In the genomic region with DNA sequence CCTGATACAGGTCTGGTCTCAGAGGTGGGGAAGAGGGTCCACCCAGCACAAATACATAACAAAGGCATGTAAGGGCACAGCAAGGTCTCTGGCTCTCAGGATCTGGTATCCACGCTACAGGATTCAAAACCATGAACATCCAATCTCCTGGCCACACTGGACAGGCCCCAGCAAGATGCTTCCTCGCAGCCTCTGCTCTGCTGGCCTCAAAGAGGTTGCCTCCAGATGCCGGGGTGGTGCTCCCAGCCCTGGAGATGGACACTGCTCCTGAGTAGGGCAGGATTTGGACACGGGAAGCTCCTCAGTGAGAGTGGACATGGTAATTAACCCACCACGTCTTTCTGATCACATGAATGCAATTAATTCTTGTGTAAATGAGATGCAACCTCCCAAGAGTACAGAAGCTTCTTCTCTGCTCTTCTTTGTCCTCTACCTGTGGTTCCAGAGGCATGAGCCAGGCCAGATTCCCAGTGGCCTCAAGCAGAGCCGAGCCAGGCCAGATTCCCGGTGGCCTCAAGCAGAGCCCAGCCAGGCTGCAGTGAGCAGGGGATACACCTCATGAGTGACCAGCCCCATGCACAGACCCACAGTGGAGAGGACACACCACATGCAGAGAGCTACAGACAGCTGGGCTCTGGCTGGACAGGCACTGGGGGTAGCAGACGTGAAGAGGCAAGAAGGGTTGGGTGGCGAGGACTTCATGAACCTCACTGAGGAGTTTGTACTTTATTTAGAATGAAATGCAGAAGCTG, we compare ENCODE assay signal across 34 cellular contexts.
"Had no signal": no experiment of that assay in that cellular context is flagged by ENCODE, and none has a peak within 500 bp of the region (broad histone marks: within the 10 kb centered on the region; RNA-seq: fewer than 3 reads in every experiment).

No MANE protein-coding gene starts in this region.

- H3K9me3 ChIP-seq: MG63 had no signal

- H3K36me3 ChIP-seq: MG63 had no signal

- H3K27me3 ChIP-seq: MG63 had no signal

- DNase-seq: Karpas-422, Kasumi-1, MG63, MM.1S, MV-4-11, NCI-H1048, NCI-H1092, NCI-H1105, NCI-H1105 treated with DMSO at 0.1 percent for 48 hours, NCI-H1417, NCI-H1417 treated with DMSO at 0.1 percent for 48 hours, NCI-H1436, NCI-H1436 treated with DMSO at 0.1 percent for 48 hours, NCI-H146, NCI-H1694, NCI-H1694 treated with DMSO at 0.1 percent for 48 hours, NCI-H187, NCI-H187 treated with DMSO at 0.1 percent for 48 hours, NCI-H1930, NCI-H2029, NCI-H2029 treated with DMSO at 0.1 percent for 48 hours, NCI-H2081, NCI-H2081 treated with DMSO at 0.1 percent for 48 hours, NCI-H2107, NCI-H2171, NCI-H2171 treated with DMSO at 0.1 percent for 48 hours, NCI-H2227 treated with DMSO at 0.1 percent for 48 hours, NCI-H226, NCI-H345, NCI-H446, NCI-H446 treated with DMSO at 0.1 percent for 48 hours, NCI-H510A, NCI-H510A treated with DMSO at 0.1 percent for 48 hours, NCI-H524 had no signal

- H3K4me3 ChIP-seq: MG63 had no signal
